ENCODE assay signal across 8 cellular contexts in genomic region chr1:41432481-41433280, GRCh38. TPM values are rescaled to one million over a fixed set of nuclear protein-coding genes. Genes with fewer than 3 reads are reported as not detected.
A peak's percentile ranks its signal among the peaks of the same experiment; 100 is the strongest.
DNase-seq lines count a peak whose midpoint lies in the region; ATAC-seq and TF ChIP-seq lines count a peak whose summit lies in the region.

No MANE protein-coding gene starts in this region.

- H3K27me3 ChIP-seq in breast epithelium: no peaks in the 10 kb centered on the region

- DNase-seq in ACHN (peak; percentile 87), NCI-H2107 (lab: John Stamatoyannopoulos, UW) (peak; percentile 73), breast epithelium (ENCODE audit: low spot score in 2 of 2) (peak; percentile 74 to 88), islet precursor cell (peak; percentile 98)
- DNase-seq in stimulated activated CD4-positive, alpha-beta T cell treated with anti-CD3 and anti-CD28 coated beads, Interleukin-12 subunit alpha, Interleukin-12 subunit beta, amount 100 ng/mL, for 48 hours (ENCODE audit: low read depth in 2 of 3, low spot score in 1 of 3): peak; percentile 72 to 77 (median 75)

- H3K4me1 ChIP-seq in breast epithelium: peaks cover 8 to 13% of the 10 kb centered on the region in 2 donors

- no peaks in the 10 kb centered on the region for H3K9me3 ChIP-seq in breast epithelium

- TF ChIP-seq POLR2A in breast epithelium (IDR thresholded peaks at IDR 0.05): no peak

- no peaks in the 10 kb centered on the region for H3K36me3 ChIP-seq in breast epithelium

- H3K27ac ChIP-seq in breast epithelium: peak overlapping the region; percentile 38 to 76

- TF ChIP-seq CTCF in WI38 (IDR thresholded peaks at IDR 0.05; ENCODE audit: low read depth, low read length) (peak; percentile 92), breast epithelium (IDR thresholded peaks at IDR 0.05) (peak; percentile 84 to 89 (median 85))

- H3K4me3 ChIP-seq in WI38 (ENCODE audit: low read depth, low read length) (no peak overlapping the region), breast epithelium (peak overlapping the region in 1 of 3 donors; percentile 4)

- intact Hi-C loops in breast epithelium (cut with DNase I; ENCODE audit: low total_unique reads): no loop called here

- in situ Hi-C loops in ACHN (cut with HindIII; ENCODE audit: low pct_ligation_motif_present, low pct_unique_long_range_greater_than_20kb, low sequenced_read_pairs): no loop called here

- peak; percentile 50 for ATAC-seq in GM18867 (IDR thresholded peaks at IDR 0.05; ENCODE audit: unreplicated experiment)
- ATAC-seq in GM18498 (IDR thresholded peaks at IDR 0.05; ENCODE audit: unreplicated experiment): no peak

RNA-seq across cellular contexts. Expression of gene EDN2, which starts 51.8 kb away (rescaled TPM):
- total RNA-seq in breast epithelium: 1 to 10 TPM in 2 of 3 donors, not detected in 1; 2.3 to 3.8 TPM
